ENCODE assay signal across 8 cellular contexts in the genomic region with DNA sequence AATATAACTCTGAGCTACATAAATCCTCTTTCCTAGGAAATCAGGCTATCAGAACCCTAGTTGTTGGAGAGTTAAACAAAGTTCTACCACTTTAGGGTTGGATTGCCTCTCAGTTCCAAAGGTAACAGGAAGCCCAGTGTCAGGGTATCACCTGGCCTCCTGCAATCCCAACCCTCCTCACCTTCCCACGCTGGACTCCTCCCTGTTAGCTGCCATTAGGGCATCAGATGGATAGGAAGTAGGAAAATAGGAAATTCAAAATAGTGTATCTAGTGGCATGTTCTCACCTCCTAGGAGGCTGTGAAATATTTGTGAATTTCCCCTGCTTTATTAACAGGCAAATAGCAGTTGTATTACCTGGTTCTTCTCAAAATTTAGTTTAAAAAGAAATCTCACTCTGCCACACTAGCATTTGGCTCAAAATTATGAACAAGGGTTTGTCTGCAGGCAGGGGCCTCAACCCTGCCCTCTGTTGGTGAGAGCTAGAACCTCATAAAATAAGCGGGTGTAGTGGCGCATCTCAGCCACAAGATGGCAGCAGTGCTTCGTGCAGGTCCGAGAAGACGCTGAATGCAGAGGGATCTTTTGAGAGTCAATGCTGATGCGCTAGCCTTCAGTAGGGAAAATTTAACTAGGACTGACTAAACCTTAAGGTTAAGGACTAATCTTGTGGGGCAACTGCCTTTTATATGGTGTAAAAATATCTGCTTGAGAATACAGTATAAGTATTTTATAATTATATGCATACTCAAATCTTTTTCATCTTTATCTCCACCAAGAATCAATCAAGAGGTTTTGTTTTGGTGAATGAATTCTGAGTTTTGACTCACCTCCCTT.
DNase-seq lines count a peak whose midpoint lies in the region; ATAC-seq and TF ChIP-seq lines count a peak whose summit lies in the region.

No MANE protein-coding gene starts in this region.

- DNase-seq in DMS 273 (lab: John Stamatoyannopoulos, UW; ENCODE audit: unreplicated experiment) (peak; percentile 83), HS-5 (ENCODE audit: low read depth) (peak; percentile 82), NOMO-1 (lab: John Stamatoyannopoulos, UW; ENCODE audit: unreplicated experiment in 2 of 2) (peak; percentile 59 to 62), endothelial cell (ENCODE audit: low spot score) (peak; percentile 82), middle frontal gyrus (ENCODE audit: extremely low spot score, low spot score) (peak; percentile 80)
- DNase-seq in activated CD8-positive, alpha-beta memory T cell treated with anti-CD3 and anti-CD28 coated beads for 24 hours = peak; percentile 92
- DNase-seq in stimulated activated CD8-positive, alpha-beta memory T cell treated with anti-CD3 and anti-CD28 coated beads, Interleukin-4, amount 100 ng/mL, for 48 hours = peak; percentile 80

- H3K4me1 Mint-ChIP-seq in endothelial cell (ENCODE audit: unreplicated experiment) = no peaks in the 10 kb centered on the region

- peak; percentile 100 for TF ChIP-seq CTCF in endothelial cell (IDR thresholded peaks at IDR 0.05; ENCODE audit: unreplicated experiment)

- ATAC-seq in GM21390 (IDR thresholded peaks at IDR 0.05; ENCODE audit: unreplicated experiment) = peak; percentile 85

- H3K27ac Mint-ChIP-seq in endothelial cell (ENCODE audit: unreplicated experiment) = no peak overlapping the region

- peaks cover 2% of the 10 kb centered on the region for H3K27me3 Mint-ChIP-seq in endothelial cell (ENCODE audit: unreplicated experiment)

- no peaks in the 10 kb centered on the region for H3K36me3 Mint-ChIP-seq in endothelial cell (ENCODE audit: low read depth, unreplicated experiment)

- H3K9me3 Mint-ChIP-seq in endothelial cell (ENCODE audit: unreplicated experiment) = no peaks in the 10 kb centered on the region

- H3K4me3 Mint-ChIP-seq in endothelial cell (ENCODE audit: unreplicated experiment) = no peak overlapping the region

Comparison
In these comparisons a context has a peak if more than half of its experiments do, and no peak if none do; other contexts are left out.
1. Peak in every context shown above with its lines: DNase-seq and ATAC-seq.